8 cellular contexts compared by ENCODE assay signal in the genomic region with DNA sequence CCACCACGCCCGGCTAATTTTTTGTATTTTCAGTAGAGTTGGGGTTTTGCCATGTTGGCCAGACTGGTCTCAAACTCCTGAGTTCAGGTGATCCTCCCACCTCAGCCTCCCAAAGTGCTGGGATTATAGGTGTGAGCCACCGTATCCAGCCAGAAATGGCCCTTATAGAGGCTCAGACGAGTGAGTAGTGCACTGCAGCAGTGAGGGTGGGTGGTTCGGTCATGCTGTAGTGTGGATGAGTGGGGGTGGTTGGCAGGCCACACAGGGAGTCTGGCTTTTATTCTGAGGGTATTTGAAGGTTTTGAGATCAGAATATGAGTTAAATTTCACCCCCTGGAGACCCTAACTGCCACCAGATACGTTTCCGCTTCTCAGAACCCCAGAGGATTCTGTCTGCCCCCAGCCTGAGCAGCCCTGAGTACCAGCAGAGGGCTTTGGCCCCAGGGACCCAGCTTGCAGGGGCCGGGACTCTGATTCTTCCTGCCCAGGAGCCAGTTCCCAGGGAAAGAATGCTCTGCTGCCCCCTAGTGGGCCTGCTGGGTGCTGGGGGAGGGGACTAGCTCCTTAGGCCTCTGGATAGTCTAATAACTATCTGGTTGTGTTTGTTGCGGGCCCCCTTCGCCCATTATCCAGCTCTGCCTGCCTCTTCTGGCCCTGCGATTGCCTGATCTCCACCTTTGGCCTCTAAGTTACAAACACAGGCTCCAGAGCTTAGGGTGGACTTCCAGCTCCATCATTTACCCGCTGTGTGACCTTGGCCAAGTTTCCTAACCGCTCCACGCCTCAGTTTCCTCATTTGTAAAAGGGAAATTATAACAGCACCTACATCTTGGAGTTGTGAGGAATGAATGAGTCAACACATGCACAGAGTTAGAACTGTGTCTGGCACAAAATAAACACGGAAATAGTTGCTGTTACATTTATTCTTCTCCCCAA. TPM values are rescaled to one million over a fixed set of nuclear protein-coding genes. Genes with fewer than 3 reads are reported as not detected.
DNase-seq lines count a peak whose midpoint lies in the region; ATAC-seq, FAIRE-seq and TF ChIP-seq lines count a peak whose summit lies in the region.

No MANE protein-coding gene starts in this region.

- H3K4me2 ChIP-seq in HepG2 (ENCODE audit: low read depth, low read length): peak overlapping the region; percentile 55

- no peaks in the 10 kb centered on the region for H4K20me1 ChIP-seq in HepG2 (ENCODE audit: insufficient read depth, low read length)

- TF ChIP-seq CTCF in chondrocyte (IDR thresholded peaks at IDR 0.05) (peak; percentile 97), HepG2 (CRISPR knock-in tag; IDR thresholded peaks at IDR 0.05) (peak; percentile 98)

- H3K27ac ChIP-seq in HepG2 (ENCODE audit: extremely low read length, insufficient read depth, low read length): peak overlapping the region; percentile 17

- H3K4me1 Mint-ChIP-seq in activated CD4-positive, alpha-beta T cell treated with anti-CD3 and anti-CD28 coated beads, Interleukin-2, amount 10 ng/mL, durations not matched to agents 24 days and 14 days: peaks cover 31% of the 10 kb centered on the region
- H3K4me1 Mint-ChIP-seq in chondrocyte (ENCODE audit: low read depth): peaks cover 25% of the 10 kb centered on the region

- TF ChIP-seq POLR2A in HepG2 (IDR thresholded peaks at IDR 0.05; ENCODE audit: insufficient read depth in 1 of 2, low read depth in 2 of 2, low read length in 2 of 2) (no peak), GM18505 (IDR thresholded peaks at IDR 0.05; ENCODE audit: borderline replicate concordance, extremely low read depth, insufficient read depth, insufficient read length) (no peak)

- CTCF ChIA-PET in HepG2 (lab: Yijun Ruan, JAX; ENCODE audit: low intra/inter-chr PET ratio, low total read pairs): interaction anchor here (0.6 to 2.3 kb wide), 9 partner anchors 13 to 297 kb away, joined by 3 to 20 read pairs (median 4); partner anchors contain the start of genes DCTPP1, TBC1D10B and ZNF48

- ATAC-seq in HG03342 (IDR thresholded peaks at IDR 0.05; ENCODE audit: unreplicated experiment) (peak; percentile 44), HepG2 (peak; percentile 76), GM18505 (IDR thresholded peaks at IDR 0.05; ENCODE audit: unreplicated experiment) (no peak)

- TF ChIP-seq EP300 in HepG2 (IDR thresholded peaks at IDR 0.05; ENCODE audit: low read depth in 2 of 2, low read length in 2 of 2) (0 out of 4 replicates have a peak, but pooled peaks of 1 of the 2 experiments have one; percentile 4), HepG2 (CRISPR knock-in tag; IDR thresholded peaks at IDR 0.05; ENCODE audit: borderline replicate concordance) (no peak)

- FAIRE-seq in HepG2 (lab: Jason Lieb, UNC): peak; percentile 64

- H3K4me1 ChIP-seq in HepG2 (ENCODE audit: insufficient read depth, low read length): peaks cover 39% of the 10 kb centered on the region

- peak overlapping the region in 2 of 3 experiments; percentile 8 to 19; a peak in 2 of 6 replicates for H3K4me3 ChIP-seq in HepG2 (replicated peaks in 1 of 3; ENCODE audit: insufficient read depth in 1 of 3, low read depth in 2 of 3, low read length in 3 of 3)

- peaks cover 13% of the 10 kb centered on the region for H3K79me2 ChIP-seq in HepG2 (ENCODE audit: insufficient read depth, low read length)

- TF ChIP-seq RAD21 in HepG2 (CRISPR knock-in tag; IDR thresholded peaks at IDR 0.05): peak; percentile 98

- peak overlapping the region; percentile 94 for H3K4me3 Mint-ChIP-seq in activated CD4-positive, alpha-beta T cell treated with anti-CD3 and anti-CD28 coated beads, Interleukin-2, amount 10 ng/mL, durations not matched to agents 24 days and 14 days
- no peak overlapping the region for H3K4me3 Mint-ChIP-seq in chondrocyte (ENCODE audit: unreplicated experiment)

- H3K9me3 Mint-ChIP-seq in activated CD4-positive, alpha-beta T cell treated with anti-CD3 and anti-CD28 coated beads, Interleukin-2, amount 10 ng/mL, durations not matched to agents 24 days and 14 days: no peaks in the 10 kb centered on the region
- no peaks in the 10 kb centered on the region for H3K9me3 Mint-ChIP-seq in chondrocyte (ENCODE audit: low read depth)

- DNase-seq in EH (ENCODE audit: low read depth) (peak; percentile 85), NCI-H69 (lab: John Stamatoyannopoulos, UW) (peak; percentile 90), chondrocyte (ENCODE audit: low spot score) (peak; percentile 93), HepG2 (ENCODE audit: low spot score) (peak; percentile 90)
- DNase-seq in activated CD4-positive, alpha-beta T cell treated with anti-CD3 and anti-CD28 coated beads, Interleukin-2, amount 10 ng/mL, durations not matched to agents 24 days and 14 days: peak; percentile 98
- DNase-seq in stimulated activated CD4-positive, alpha-beta T cell treated with anti-CD3 and anti-CD28 coated beads, Interleukin-2, amount 100 ng/mL, for 48 hours: peak; percentile 92 to 96

- H3K27me3 Mint-ChIP-seq in activated CD4-positive, alpha-beta T cell treated with anti-CD3 and anti-CD28 coated beads, Interleukin-2, amount 10 ng/mL, durations not matched to agents 24 days and 14 days: peaks cover 2% of the 10 kb centered on the region
- H3K27me3 Mint-ChIP-seq in chondrocyte (ENCODE audit: low read depth): no peaks in the 10 kb centered on the region

- H3K36me3 Mint-ChIP-seq in activated CD4-positive, alpha-beta T cell treated with anti-CD3 and anti-CD28 coated beads, Interleukin-2, amount 10 ng/mL, durations not matched to agents 24 days and 14 days (ENCODE audit: low read depth): peaks cover 26% of the 10 kb centered on the region
- peaks cover 10% of the 10 kb centered on the region for H3K36me3 Mint-ChIP-seq in chondrocyte (ENCODE audit: low read depth)

- H3K27ac Mint-ChIP-seq in activated CD4-positive, alpha-beta T cell treated with anti-CD3 and anti-CD28 coated beads, Interleukin-2, amount 10 ng/mL, durations not matched to agents 24 days and 14 days: peak overlapping the region; percentile 34
- peak overlapping the region; percentile 80 for H3K27ac Mint-ChIP-seq in chondrocyte (ENCODE audit: unreplicated experiment)

- H3K9me3 ChIP-seq in HepG2 (ENCODE audit: low read length): no peaks in the 10 kb centered on the region

- 50% methylated on average over 14 of the region's 15 CpGs for WGBS in HepG2 (ENCODE audit: low lambda C conversion rate)

- intact Hi-C loops in activated CD4-positive, alpha-beta T cell treated with anti-CD3 and anti-CD28 coated beads, Interleukin-2, amount 10 ng/mL, durations not matched to agents 24 days and 14 days (cut with micrococcal nuclease): loop anchor here (1.0 to 5.0 kb wide), 3 partner anchors 9 to 72 kb away; partner anchors contain the start of gene SEPTIN1
- intact Hi-C loops in HepG2 (cut with micrococcal nuclease; ENCODE audit: unreplicated experiment): loop anchor here (1.0 to 2.0 kb wide), 3 partner anchors 9 to 55 kb away; partner anchors contain the start of genes CD2BP2 and ZNF48

- no peak overlapping the region for H3K9ac ChIP-seq in HepG2 (ENCODE audit: insufficient read depth, low read depth, low read length)

- in situ Hi-C loops in HepG2 (cut with HindIII; ENCODE audit: extremely low pct_ligation_motif_present, low pct_unique_long_range_greater_than_20kb): no loop called here

- H3K36me3 ChIP-seq in HepG2 (replicated peaks in 1 of 2; ENCODE audit: control insufficient read depth in 1 of 2, insufficient read depth in 2 of 2, low read length in 2 of 2): peaks cover 15 to 28% of the 10 kb centered on the region in 2 experiments

- no peak overlapping the region for H2AFZ ChIP-seq in HepG2 (ENCODE audit: low read length)

- no TSS peak for BruUV-seq in HepG2 (replicated peaks; lab: Mats Ljungman, UMichigan)

- H3K27me3 ChIP-seq in HepG2 (ENCODE audit: control insufficient read depth in 1 of 2, insufficient read depth in 2 of 2, low read length in 2 of 2): no peaks in the 10 kb centered on the region

- POLR2A ChIA-PET in HepG2 (lab: Yijun Ruan, JAX): interaction anchor here (0.5 to 4.9 kb wide), 22 partner anchors 9 to 318 kb away, joined by 3 to 70 read pairs (median 4); partner anchors contain the start of genes CD2BP2, DCTPP1, SEPHS2 and TBC1D10B

RNA-seq across cellular contexts. Expression of gene ZNF771, which starts 2.0 kb away (rescaled TPM):
- total RNA-seq in activated CD4-positive, alpha-beta T cell treated with anti-CD3 and anti-CD28 coated beads, Interleukin-2, amount 10 ng/mL, durations not matched to agents 24 days and 14 days: 8.6 and 10.3 TPM in 2 replicates
- total RNA-seq in chondrocyte (10.2 to 16.3 TPM (median 10.8 TPM) in 3 replicates), HepG2 (2016; rRNA removed; fragmentation: Illumina TruSeq; extraction: Trizol) (10.9 and 11.8 TPM in 2 replicates)
- 8.8 and 9.7 TPM in 2 replicates for total RNA-seq in HepG2 (2016; cell fraction: cytosol; rRNA removed; fragmentation: Illumina TruSeq; extraction: Trizol; ENCODE audit: low read depth)
- total RNA-seq in HepG2 (2016; cell fraction: insoluble cytoplasmic fraction; rRNA removed; fragmentation: Illumina TruSeq; extraction: Trizol): 9.0 and 10.5 TPM in 2 replicates
- 14.5 and 14.9 TPM in 2 replicates for total RNA-seq in HepG2 (2016; cell fraction: membrane; rRNA removed; fragmentation: Illumina TruSeq; extraction: Trizol)
- total RNA-seq in HepG2 (2016; cell fraction: nucleus; rRNA removed; fragmentation: Illumina TruSeq; extraction: Trizol): 5.7 and 6.4 TPM in 2 replicates
- polyA plus RNA-seq in HepG2 (2011; rRNA removed): 5.0 and 5.4 TPM in 2 replicates
- 6.7 and 15.5 TPM in 2 replicates for polyA plus RNA-seq in HepG2 (2011; cell fraction: cytosol; rRNA removed)
- polyA plus RNA-seq in HepG2 (2011; cell fraction: nucleus; rRNA removed): 11.2 and 15.1 TPM in 2 replicates
- polyA plus RNA-seq in HepG2 (2012): 2.3 and 2.7 TPM in 2 replicates
- polyA plus RNA-seq in HepG2 (2016; cell fraction: cytosol; fragmentation: Illumina TruSeq; extraction: Trizol; ENCODE audit: low read depth): 8.8 and 9.4 TPM in 2 replicates
- 8.3 and 10.8 TPM in 2 replicates for polyA plus RNA-seq in HepG2 (2016; cell fraction: insoluble cytoplasmic fraction; fragmentation: Illumina TruSeq; extraction: Trizol; ENCODE audit: low read depth)
- polyA plus RNA-seq in HepG2 (2016; cell fraction: membrane; fragmentation: Illumina TruSeq; extraction: Trizol; ENCODE audit: low read depth): 10.9 and 11.1 TPM in 2 replicates
- polyA plus RNA-seq in HepG2 (2016; cell fraction: nucleus; fragmentation: Illumina TruSeq; extraction: Trizol; ENCODE audit: insufficient read depth, low read depth): 9.1 and 10.0 TPM in 2 replicates
- polyA minus RNA-seq in HepG2 (2011; rRNA and poly(A)+ RNA removed; ENCODE audit: low replicate concordance): 4.1 and 9.1 TPM in 2 replicates
- polyA minus RNA-seq in HepG2 (2011; cell fraction: cytosol; rRNA and poly(A)+ RNA removed): 4.6 and 5.6 TPM in 2 replicates
- polyA minus RNA-seq in HepG2 (2011; cell fraction: nucleus; rRNA and poly(A)+ RNA removed): 5.3 and 5.4 TPM in 2 replicates

RNA-seq across cellular contexts. Expression of gene ZNF48, which starts 14.2 kb away (rescaled TPM):
- 16.5 and 18.3 TPM in 2 replicates for total RNA-seq in activated CD4-positive, alpha-beta T cell treated with anti-CD3 and anti-CD28 coated beads, Interleukin-2, amount 10 ng/mL, durations not matched to agents 24 days and 14 days
- total RNA-seq in chondrocyte (10.6 to 11.8 TPM (median 10.8 TPM) in 3 replicates), HepG2 (2016; rRNA removed; fragmentation: Illumina TruSeq; extraction: Trizol) (10.9 and 12.3 TPM in 2 replicates)
- total RNA-seq in HepG2 (2016; cell fraction: cytosol; rRNA removed; fragmentation: Illumina TruSeq; extraction: Trizol; ENCODE audit: low read depth): 2.3 and 2.9 TPM in 2 replicates
- total RNA-seq in HepG2 (2016; cell fraction: insoluble cytoplasmic fraction; rRNA removed; fragmentation: Illumina TruSeq; extraction: Trizol): 10.9 and 12.6 TPM in 2 replicates
- 8.8 and 8.9 TPM in 2 replicates for total RNA-seq in HepG2 (2016; cell fraction: membrane; rRNA removed; fragmentation: Illumina TruSeq; extraction: Trizol)
- total RNA-seq in HepG2 (2016; cell fraction: nucleus; rRNA removed; fragmentation: Illumina TruSeq; extraction: Trizol): 5.4 and 7.9 TPM in 2 replicates
- 9.9 and 11.7 TPM in 2 replicates for polyA plus RNA-seq in HepG2 (2011; rRNA removed)
- 7.8 and 10.1 TPM in 2 replicates for polyA plus RNA-seq in HepG2 (2011; cell fraction: cytosol; rRNA removed)
- polyA plus RNA-seq in HepG2 (2011; cell fraction: nucleus; rRNA removed): 9.4 and 11.4 TPM in 2 replicates
- 7.7 and 10.5 TPM in 2 replicates for polyA plus RNA-seq in HepG2 (2012)
- polyA plus RNA-seq in HepG2 (2016; cell fraction: cytosol; fragmentation: Illumina TruSeq; extraction: Trizol; ENCODE audit: low read depth): 2.1 and 2.6 TPM in 2 replicates
- polyA plus RNA-seq in HepG2 (2016; cell fraction: insoluble cytoplasmic fraction; fragmentation: Illumina TruSeq; extraction: Trizol; ENCODE audit: low read depth): 11.0 and 11.9 TPM in 2 replicates
- polyA plus RNA-seq in HepG2 (2016; cell fraction: membrane; fragmentation: Illumina TruSeq; extraction: Trizol; ENCODE audit: low read depth): 5.4 and 6.0 TPM in 2 replicates
- polyA plus RNA-seq in HepG2 (2016; cell fraction: nucleus; fragmentation: Illumina TruSeq; extraction: Trizol; ENCODE audit: insufficient read depth, low read depth): 11.3 and 12.2 TPM in 2 replicates
- polyA minus RNA-seq in HepG2 (2011; rRNA and poly(A)+ RNA removed; ENCODE audit: low replicate concordance): 7.6 and 12.0 TPM in 2 replicates
- polyA minus RNA-seq in HepG2 (2011; cell fraction: cytosol; rRNA and poly(A)+ RNA removed): 4.8 and 5.3 TPM in 2 replicates
- polyA minus RNA-seq in HepG2 (2011; cell fraction: nucleus; rRNA and poly(A)+ RNA removed): 4.1 and 5.0 TPM in 2 replicates

RNA-seq across cellular contexts. Expression of gene DCTPP1, which starts 20.4 kb away (rescaled TPM):
- 167 and 176 TPM in 2 replicates for total RNA-seq in activated CD4-positive, alpha-beta T cell treated with anti-CD3 and anti-CD28 coated beads, Interleukin-2, amount 10 ng/mL, durations not matched to agents 24 days and 14 days
- total RNA-seq in chondrocyte (25.5 to 33.8 TPM (median 26.4 TPM) in 3 replicates), HepG2 (2016; rRNA removed; fragmentation: Illumina TruSeq; extraction: Trizol) (74.4 and 105 TPM in 2 replicates)
- 44.2 and 47.1 TPM in 2 replicates for total RNA-seq in HepG2 (2016; cell fraction: cytosol; rRNA removed; fragmentation: Illumina TruSeq; extraction: Trizol; ENCODE audit: low read depth)
- 74.5 and 96.6 TPM in 2 replicates for total RNA-seq in HepG2 (2016; cell fraction: insoluble cytoplasmic fraction; rRNA removed; fragmentation: Illumina TruSeq; extraction: Trizol)
- total RNA-seq in HepG2 (2016; cell fraction: membrane; rRNA removed; fragmentation: Illumina TruSeq; extraction: Trizol): 77.2 and 80.8 TPM in 2 replicates
- 30.8 and 32.7 TPM in 2 replicates for total RNA-seq in HepG2 (2016; cell fraction: nucleus; rRNA removed; fragmentation: Illumina TruSeq; extraction: Trizol)
- polyA plus RNA-seq in HepG2 (2011; rRNA removed): 52.9 and 54.8 TPM in 2 replicates
- polyA plus RNA-seq in HepG2 (2011; cell fraction: cytosol; rRNA removed): 58.6 and 70.5 TPM in 2 replicates
- 16.9 and 17.1 TPM in 2 replicates for polyA plus RNA-seq in HepG2 (2011; cell fraction: nucleus; rRNA removed)
- 49.0 and 54.0 TPM in 2 replicates for polyA plus RNA-seq in HepG2 (2012)
- 63.8 and 69.5 TPM in 2 replicates for polyA plus RNA-seq in HepG2 (2016; cell fraction: cytosol; fragmentation: Illumina TruSeq; extraction: Trizol; ENCODE audit: low read depth)
- 138 and 146 TPM in 2 replicates for polyA plus RNA-seq in HepG2 (2016; cell fraction: insoluble cytoplasmic fraction; fragmentation: Illumina TruSeq; extraction: Trizol; ENCODE audit: low read depth)
- polyA plus RNA-seq in HepG2 (2016; cell fraction: membrane; fragmentation: Illumina TruSeq; extraction: Trizol; ENCODE audit: low read depth): 69.5 and 71.6 TPM in 2 replicates
- polyA plus RNA-seq in HepG2 (2016; cell fraction: nucleus; fragmentation: Illumina TruSeq; extraction: Trizol; ENCODE audit: insufficient read depth, low read depth): 49.9 and 56.9 TPM in 2 replicates
- polyA minus RNA-seq in HepG2 (2011; rRNA and poly(A)+ RNA removed; ENCODE audit: low replicate concordance): 36.0 and 50.1 TPM in 2 replicates
- polyA minus RNA-seq in HepG2 (2011; cell fraction: cytosol; rRNA and poly(A)+ RNA removed): 16.2 and 24.3 TPM in 2 replicates
- polyA minus RNA-seq in HepG2 (2011; cell fraction: nucleus; rRNA and poly(A)+ RNA removed): 5.3 and 7.0 TPM in 2 replicates

RNA-seq across cellular contexts. Expression of gene SEPTIN1, which starts 27.0 kb away (rescaled TPM):
- 162 and 163 TPM in 2 replicates for total RNA-seq in activated CD4-positive, alpha-beta T cell treated with anti-CD3 and anti-CD28 coated beads, Interleukin-2, amount 10 ng/mL, durations not matched to agents 24 days and 14 days
- total RNA-seq in chondrocyte (0.85 to 1.7 TPM (median 1.3 TPM) in 3 replicates), HepG2 (2016; rRNA removed; fragmentation: Illumina TruSeq; extraction: Trizol) (0.18 and 0.27 TPM in 2 replicates)
- 0.18 and 0.51 TPM in 2 replicates for total RNA-seq in HepG2 (2016; cell fraction: cytosol; rRNA removed; fragmentation: Illumina TruSeq; extraction: Trizol; ENCODE audit: low read depth)
- 0.17 and 0.18 TPM in 2 replicates for total RNA-seq in HepG2 (2016; cell fraction: insoluble cytoplasmic fraction; rRNA removed; fragmentation: Illumina TruSeq; extraction: Trizol)
- total RNA-seq in HepG2 (2016; cell fraction: membrane; rRNA removed; fragmentation: Illumina TruSeq; extraction: Trizol): 0.28 and 0.68 TPM in 2 replicates
- total RNA-seq in HepG2 (2016; cell fraction: nucleus; rRNA removed; fragmentation: Illumina TruSeq; extraction: Trizol): not detected in 2 replicates
- 0.67 and 0.94 TPM in 2 replicates for polyA plus RNA-seq in HepG2 (2011; rRNA removed)
- 0.56 and 0.76 TPM in 2 replicates for polyA plus RNA-seq in HepG2 (2011; cell fraction: cytosol; rRNA removed)
- 1.0 and 1.3 TPM in 2 replicates for polyA plus RNA-seq in HepG2 (2011; cell fraction: nucleus; rRNA removed)
- polyA plus RNA-seq in HepG2 (2012): 1.1 and 1.7 TPM in 2 replicates
- 4.2 and 4.6 TPM in 2 replicates for polyA plus RNA-seq in HepG2 (2016; cell fraction: cytosol; fragmentation: Illumina TruSeq; extraction: Trizol; ENCODE audit: low read depth)
- polyA plus RNA-seq in HepG2 (2016; cell fraction: insoluble cytoplasmic fraction; fragmentation: Illumina TruSeq; extraction: Trizol; ENCODE audit: low read depth): 0.76 and 0.85 TPM in 2 replicates
- 3.3 and 3.8 TPM in 2 replicates for polyA plus RNA-seq in HepG2 (2016; cell fraction: membrane; fragmentation: Illumina TruSeq; extraction: Trizol; ENCODE audit: low read depth)
- polyA plus RNA-seq in HepG2 (2016; cell fraction: nucleus; fragmentation: Illumina TruSeq; extraction: Trizol; ENCODE audit: insufficient read depth, low read depth): 0.65 and 1.1 TPM in 2 replicates
- 0.24 TPM in 1 of 2 replicates, not detected in the other for polyA minus RNA-seq in HepG2 (2011; rRNA and poly(A)+ RNA removed; ENCODE audit: low replicate concordance)
- not detected in 2 replicates for polyA minus RNA-seq in HepG2 (2011; cell fraction: cytosol; rRNA and poly(A)+ RNA removed)
- 0.13 TPM in 1 of 2 replicates, not detected in the other for polyA minus RNA-seq in HepG2 (2011; cell fraction: nucleus; rRNA and poly(A)+ RNA removed)

RNA-seq across cellular contexts. Expression of gene MYL11, which starts 34.8 kb away (rescaled TPM):
- total RNA-seq in activated CD4-positive, alpha-beta T cell treated with anti-CD3 and anti-CD28 coated beads, Interleukin-2, amount 10 ng/mL, durations not matched to agents 24 days and 14 days: 1.0 and 1.3 TPM in 2 replicates
- total RNA-seq in chondrocyte: 0.82 to 2.2 TPM (median 1.4 TPM) in 3 replicates
- total RNA-seq in HepG2 (2016; rRNA removed; fragmentation: Illumina TruSeq; extraction: Trizol): not detected in 2 replicates
- total RNA-seq in HepG2 (2016; cell fraction: cytosol; rRNA removed; fragmentation: Illumina TruSeq; extraction: Trizol; ENCODE audit: low read depth): not detected in 2 replicates
- total RNA-seq in HepG2 (2016; cell fraction: insoluble cytoplasmic fraction; rRNA removed; fragmentation: Illumina TruSeq; extraction: Trizol): not detected in 2 replicates
- 0.62 TPM in 1 of 2 replicates, not detected in the other for total RNA-seq in HepG2 (2016; cell fraction: membrane; rRNA removed; fragmentation: Illumina TruSeq; extraction: Trizol)
- not detected in 2 replicates for total RNA-seq in HepG2 (2016; cell fraction: nucleus; rRNA removed; fragmentation: Illumina TruSeq; extraction: Trizol)
- not detected in 2 replicates for polyA plus RNA-seq in HepG2 (2011; rRNA removed)
- not detected in 2 replicates for polyA plus RNA-seq in HepG2 (2011; cell fraction: cytosol; rRNA removed)
- polyA plus RNA-seq in HepG2 (2011; cell fraction: nucleus; rRNA removed): not detected in 2 replicates
- not detected in 2 replicates for polyA plus RNA-seq in HepG2 (2012)
- polyA plus RNA-seq in HepG2 (2016; cell fraction: cytosol; fragmentation: Illumina TruSeq; extraction: Trizol; ENCODE audit: low read depth): 0.72 and 1.3 TPM in 2 replicates
- not detected in 2 replicates for polyA plus RNA-seq in HepG2 (2016; cell fraction: insoluble cytoplasmic fraction; fragmentation: Illumina TruSeq; extraction: Trizol; ENCODE audit: low read depth)
- 0.87 TPM in 1 of 2 replicates, not detected in the other for polyA plus RNA-seq in HepG2 (2016; cell fraction: membrane; fragmentation: Illumina TruSeq; extraction: Trizol; ENCODE audit: low read depth)
- polyA plus RNA-seq in HepG2 (2016; cell fraction: nucleus; fragmentation: Illumina TruSeq; extraction: Trizol; ENCODE audit: insufficient read depth, low read depth): not detected in 2 replicates
- not detected in 2 replicates for polyA minus RNA-seq in HepG2 (2011; rRNA and poly(A)+ RNA removed; ENCODE audit: low replicate concordance)
- polyA minus RNA-seq in HepG2 (2011; cell fraction: cytosol; rRNA and poly(A)+ RNA removed): not detected in 2 replicates
- not detected in 2 replicates for polyA minus RNA-seq in HepG2 (2011; cell fraction: nucleus; rRNA and poly(A)+ RNA removed)
